9 cellular contexts compared by ENCODE assay signal in genomic region chr17:34579017-34579946, GRCh38. TPM values are rescaled to one million over a fixed set of nuclear protein-coding genes. Genes with fewer than 3 reads are reported as not detected.
A peak's percentile ranks its signal among the peaks of the same experiment; 100 is the strongest.
DNase-seq lines count a peak whose midpoint lies in the region; ATAC-seq, FAIRE-seq and TF ChIP-seq lines count a peak whose summit lies in the region.
"Had no signal": no experiment of that assay in that cellular context is flagged by ENCODE, and none has a peak within 500 bp of the region (broad histone marks: within the 10 kb centered on the region; RNA-seq: fewer than 3 reads in every experiment).

Gene TMEM132E, plus strand, starts transcription at chr17:34579582. Its CDS starts 1,495 bp downstream, at chr17:34581077.

- no peak for TF ChIP-seq POLR2A in GM12878 (IDR thresholded peaks at IDR 0.05; ENCODE audit: low read depth, low read length)

- peaks cover 14% of the 10 kb centered on the region for H3K36me3 Mint-ChIP-seq in Calu3 (ENCODE audit: insufficient read depth, unreplicated experiment)
- no peaks in the 10 kb centered on the region for H3K36me3 Mint-ChIP-seq in immature natural killer cell

- intact Hi-C loops in Calu3 (cut with micrococcal nuclease; ENCODE audit: unreplicated experiment) = no loop called here
- intact Hi-C loops in GM12878 (cut with micrococcal nuclease; ENCODE audit: unreplicated experiment) = no loop called here

- H3K79me2 ChIP-seq in GM12878 (ENCODE audit: control insufficient read depth, insufficient read depth, low read length) = no peaks in the 10 kb centered on the region

- 38% methylated on average over 53 of the region's 101 CpGs for WGBS in GM12878 (ENCODE audit: insufficient coverage, insufficient replicate concordance, low lambda C conversion rate, missing lambda C conversion rate)

- CTCF ChIA-PET in Calu3 (lab: Charles Lee) = interaction anchor here (1.1 kb wide), 1 partner anchor 311 kb away, joined by 3 read pairs; no protein-coding TSS in a partner anchor
- CTCF ChIA-PET in GM12878 (lab: Yijun Ruan, JAX) = no interaction called here

- H3K4me1 Mint-ChIP-seq in Calu3 (ENCODE audit: low read depth, unreplicated experiment) (no peaks in the 10 kb centered on the region), immature natural killer cell (peaks cover 6 to 12% of the 10 kb centered on the region in 2 donors)

- RAD21 ChIA-PET in GM12878 (lab: Charles Lee; ENCODE audit: unreplicated experiment) = no interaction called here

- H2AFZ ChIP-seq in GM12878 (ENCODE audit: control insufficient read depth, low read depth, low read length) = no peak within 1 kb of the TSS

- FAIRE-seq in GM12878 (lab: Jason Lieb, UNC) = no peak

- no peak for TF ChIP-seq EP300 in GM12878 (IDR thresholded peaks at IDR 0.05; ENCODE audit: borderline replicate concordance in 1 of 2, control insufficient read depth in 1 of 2, low read depth in 2 of 2, low read length in 2 of 2)

- TF ChIP-seq RAD21 in GM12878 (IDR thresholded peaks at IDR 0.05; ENCODE audit: insufficient read depth, low read depth, low read length) = no peak

- peaks cover 2% of the 10 kb centered on the region; the same call in 1 of the 2 replicates for H4K20me1 ChIP-seq in GM12878 (ENCODE audit: control insufficient read depth, insufficient read depth)

- no TSS peak for BruUV-seq in Calu3 (replicated peaks; lab: Mats Ljungman, UMichigan)
- no TSS peak for BruUV-seq in GM12878 (replicated peaks; lab: Mats Ljungman, UMichigan)

- no peaks in the 10 kb centered on the region for H3K9me3 Mint-ChIP-seq in Calu3 (ENCODE audit: low read depth, unreplicated experiment)
- no peaks in the 10 kb centered on the region for H3K9me3 Mint-ChIP-seq in immature natural killer cell

- H3K36me3 ChIP-seq in GM12878 (ENCODE audit: control insufficient read depth in 2 of 2, insufficient read depth in 2 of 2, low read length in 1 of 2) (no peaks in the 10 kb centered on the region), skeletal muscle satellite cell (ENCODE audit: insufficient read depth, low read length) (no peaks in the 10 kb centered on the region)

- no peaks in the 10 kb centered on the region for H3K9me3 ChIP-seq in GM12878 (replicated peaks; ENCODE audit: control insufficient read depth, insufficient read depth, low read length)
- H3K9me3 ChIP-seq in skeletal muscle satellite cell (replicated peaks; ENCODE audit: low read length) = no peaks in the 10 kb centered on the region

- POLR2A ChIA-PET in GM12878 (lab: Charles Lee) = no interaction called here

- DNase-seq in Calu3 (peak; percentile 34), NCI-H1694 treated with DMSO at 0.1 percent for 48 hours (lab: John Stamatoyannopoulos, UW) (peak; percentile 39), GM12878 (ENCODE audit: low read depth, low spot score) (no peak), immature natural killer cell (no peak), H4 (ENCODE audit: low spot score) (no peak)

- no peak for TF ChIP-seq CTCF in Calu3 (IDR thresholded peaks at IDR 0.05; ENCODE audit: unreplicated experiment)
- no peak for TF ChIP-seq CTCF in GM12878 (IDR thresholded peaks at IDR 0.05 in 2 of 3, conservative IDR thresholded peaks at IDR 0.05 in 1 of 3; ENCODE audit: control insufficient read depth in 2 of 3, extremely low read depth in 1 of 3, insufficient read depth in 1 of 3, low read depth in 3 of 3, low read length in 3 of 3)

- H3K27ac Mint-ChIP-seq in Calu3 (ENCODE audit: unreplicated experiment) = no peak within 1 kb of the TSS
- no peak within 1 kb of the TSS for H3K27ac Mint-ChIP-seq in immature natural killer cell

- H3K4me3 Mint-ChIP-seq in Calu3 (ENCODE audit: low read depth, unreplicated experiment) = peak within 1 kb of the TSS; percentile 72
- peak within 1 kb of the TSS; percentile 56 to 70 (median 62) for H3K4me3 Mint-ChIP-seq in immature natural killer cell

- H3K4me2 ChIP-seq in GM12878 (ENCODE audit: control insufficient read depth, insufficient read depth) (no peak within 1 kb of the TSS), skeletal muscle satellite cell (ENCODE audit: low read length) (peak within 1 kb of the TSS; percentile 80)

- H3K4me3 ChIP-seq in GM12878 (no peak within 1 kb of the TSS), skeletal muscle satellite cell (ENCODE audit: low read length) (peak within 1 kb of the TSS; percentile 58)

- H3K9ac ChIP-seq in GM12878 (ENCODE audit: control insufficient read depth, insufficient read depth, low read length) (no peak within 1 kb of the TSS), skeletal muscle satellite cell (ENCODE audit: low read depth, low read length) (no peak within 1 kb of the TSS)

- SMC1A ChIA-PET in GM12878 (lab: Charles Lee; ENCODE audit: uncharacterized antibody, unreplicated experiment) = no interaction called here

- H3K27me3 ChIP-seq in GM12878 (replicated peaks in 1 of 2; ENCODE audit: control insufficient read depth in 2 of 2, insufficient read depth in 2 of 2, low read length in 1 of 2) (peaks cover 19 to 25% of the 10 kb centered on the region in 2 experiments), skeletal muscle satellite cell (ENCODE audit: control insufficient read depth, insufficient read depth, low read length) (peaks cover 70% of the 10 kb centered on the region)

- H3K27ac ChIP-seq in GM12878 (ENCODE audit: control insufficient read depth, insufficient read depth) = no peak within 1 kb of the TSS

- H3K27me3 Mint-ChIP-seq in Calu3 (ENCODE audit: unreplicated experiment) (peaks cover 97% of the 10 kb centered on the region), immature natural killer cell (ENCODE audit: low read depth in 3 of 3) (peaks cover 20 to 30% (median 22%) of the 10 kb centered on the region in 3 donors)

- H3K4me1 ChIP-seq in GM12878 (ENCODE audit: control insufficient read depth, insufficient read depth, low read length) (no peaks in the 10 kb centered on the region), skeletal muscle satellite cell (ENCODE audit: control insufficient read depth, insufficient read depth, low read length) (peaks cover 15% of the 10 kb centered on the region)

- in situ Hi-C loops in GM12878 (cut with MboI) = no loop called here

- ATAC-seq in GM12878 = no peak
- ATAC-seq in HG02840 (IDR thresholded peaks at IDR 0.05; ENCODE audit: low FRiP score, unreplicated experiment) = no peak
- ATAC-seq in GM19395 (IDR thresholded peaks at IDR 0.05; ENCODE audit: unreplicated experiment) = no peak

TF ChIP-seq in GM12878, 131 proteins besides CTCF, POLR2A, EP300 and RAD21:
- TF ChIP-seq SUZ12 (IDR thresholded peaks at IDR 0.05; ENCODE audit: unreplicated experiment) (peak; percentile 69), USF1 (IDR thresholded peaks at IDR 0.05; ENCODE audit: borderline replicate concordance, extremely low read length, insufficient read depth, low read depth, low read length) (peak; percentile 48), ATF2 (IDR thresholded peaks at IDR 0.05; ENCODE audit: low read length) (no peak)

RNA-seq across cellular contexts. Expression of gene TMEM132E, which starts in this region (rescaled TPM):
- total RNA-seq in Calu3 (2022) = 0.15 and 0.26 TPM in 2 replicates
- not detected in 2 replicates for total RNA-seq in GM12878 (2013; cell fraction: nucleolus; rRNA removed)
- total RNA-seq in GM12878 (2014; rRNA removed) = not detected in 2 replicates
- total RNA-seq in GM12878 (2014; rRNA removed; fragmentation: Illumina TruSeq; extraction: Trizol) = not detected in 2 replicates
- not detected in 2 replicates for total RNA-seq in GM12878 (2021)
- polyA plus RNA-seq in GM12878 (2011; ENCODE audit: low read depth) = not detected
- polyA plus RNA-seq in GM12878 (2011; rRNA removed) = not detected in 2 replicates
- polyA plus RNA-seq in GM12878 (2011; cell fraction: cytosol; rRNA removed) = not detected in 2 replicates
- not detected in 2 replicates for polyA plus RNA-seq in GM12878 (2011; cell fraction: nucleus; rRNA removed)
- polyA plus RNA-seq in GM12878 (2012) = not detected in 2 replicates
- polyA plus RNA-seq in GM12878 (2014; fragmentation: Illumina TruSeq; extraction: Trizol) = not detected in 2 replicates
- not detected for polyA plus RNA-seq in GM12878 (2014; fragmentation: Nextera tagmentation; extraction: Ambion mirVana)
- polyA plus RNA-seq in GM12878 (2014; rRNA removed) = not detected in 2 replicates
- not detected for polyA plus RNA-seq in GM12878 (2016; fragmentation: Nextera tagmentation; extraction: Ambion mirVana)
- not detected in 2 replicates for polyA minus RNA-seq in GM12878 (2011; rRNA and poly(A)+ RNA removed)
- polyA minus RNA-seq in GM12878 (2011; cell fraction: cytosol; rRNA and poly(A)+ RNA removed) = not detected in 2 replicates
- not detected in 2 replicates for polyA minus RNA-seq in GM12878 (2011; cell fraction: nucleus; rRNA and poly(A)+ RNA removed)
- under 1 TPM in 1 of 3 donors, not detected in 2; 0.18 TPM for polyA plus RNA-seq in immature natural killer cell
- not detected in 2 replicates for total RNA-seq in skeletal muscle satellite cell (2012; rRNA removed)
- 0.17 and 0.27 TPM in 2 replicates for total RNA-seq in H4 (2014; rRNA removed; shearing (Covaris generic))
- total RNA-seq: LHCN-M2 had no signal

Comparison
In these comparisons a context has a peak if more than half of its experiments do, and no peak if none do; other contexts are left out.
1. Peak in DNase-seq in Calu3; RNA of the gene not detected or under 1 TPM.